In genomic region chr1:61428146-61428545, GRCh38 we compare ENCODE assay signal across 22 cellular contexts.
DNase-seq lines count a peak whose midpoint lies in the region; ATAC-seq and TF ChIP-seq lines count a peak whose summit lies in the region.
"Had no signal": no experiment of that assay in that cellular context is flagged by ENCODE, and none has a peak within 500 bp of the region (broad histone marks: within the 10 kb centered on the region; RNA-seq: fewer than 3 reads in every experiment).

No MANE protein-coding gene starts in this region.

- no peak overlapping the region for H3K4me3 ChIP-seq in right atrium auricular region
- no peak overlapping the region for H3K4me3 ChIP-seq in SK-N-MC
- H3K4me3 ChIP-seq in foreskin fibroblast (ENCODE audit: low read depth in 1 of 2, low read length in 2 of 2), result no peak overlapping the region
- no peak overlapping the region for H3K4me3 ChIP-seq in osteoblast (ENCODE audit: insufficient read depth, low read length)
- H3K4me3 ChIP-seq: GM12878, GM23338 had no signal

- no peaks in the 10 kb centered on the region for H4K20me1 ChIP-seq in osteoblast (ENCODE audit: insufficient read depth, low read length)

- no peak overlapping the region for H3K4me2 ChIP-seq in osteoblast (ENCODE audit: insufficient read depth, low read length)
- H3K4me2 ChIP-seq: GM23338 had no signal

- no peak for DNase-seq in right atrium auricular region (ENCODE audit: low spot score)
- no peak for DNase-seq in left ventricle myocardium superior
- DNase-seq in SK-N-MC (ENCODE audit: low read depth, low spot score), result no peak
- peak; percentile 12 to 68 for DNase-seq in foreskin fibroblast
- DNase-seq in midbrain (lab: John Stamatoyannopoulos, UW), result no peak
- DNase-seq in osteoblast (ENCODE audit: insufficient read length, low spot score, missing footprints), result no peak
- DNase-seq in KBM-7, result no peak
- DNase-seq: DND-41, GDM1, HCEC 1CT, NCI-H1105 treated with DMSO at 0.1 percent for 48 hours, NCI-H1694, NCI-H2081 treated with DMSO at 0.1 percent for 48 hours, NCI-H2227 treated with DMSO at 0.1 percent for 48 hours, NCI-H510A treated with DMSO at 0.1 percent for 48 hours, NCI-H774, OCI-M1, Right ventricle myocardium superior had no signal

- in situ Hi-C loops in KBM-7 (cut with MboI; ENCODE audit: low pct_unique_long_range_greater_than_20kb, low sequenced_read_pairs), result no loop called here

- H3K27ac ChIP-seq in right atrium auricular region (peak overlapping the region; percentile 62 to 72), SK-N-MC (peak overlapping the region; percentile 7; the same call in 1 of the 2 replicates), osteoblast (ENCODE audit: low read depth, low read length) (no peak overlapping the region)
- H3K27ac ChIP-seq: C4-2B had no signal

- no peak for TF ChIP-seq CTCF in right atrium auricular region (IDR thresholded peaks at IDR 0.05)
- TF ChIP-seq CTCF in foreskin fibroblast (IDR thresholded peaks at IDR 0.05; ENCODE audit: low read depth, low read length), result no peak
- TF ChIP-seq CTCF in osteoblast (IDR thresholded peaks at IDR 0.05; ENCODE audit: extremely low read depth, low read depth, low read length), result no peak

- no peak overlapping the region for H2AFZ ChIP-seq in osteoblast (ENCODE audit: low read length)
- H2AFZ ChIP-seq: GM23338 had no signal

- ATAC-seq in left ventricle myocardium superior, result no peak
- ATAC-seq: GM12878, GM23338, SK-N-SH treated with all-trans-retinoic acid at 6 μM for 48 hours had no signal

- no peaks in the 10 kb centered on the region for H3K9me3 ChIP-seq in right atrium auricular region
- no peaks in the 10 kb centered on the region for H3K9me3 ChIP-seq in SK-N-MC (ENCODE audit: low read depth, low read length)
- no peaks in the 10 kb centered on the region for H3K9me3 ChIP-seq in osteoblast (ENCODE audit: low read depth, low read length)

- H3K9ac ChIP-seq in SK-N-MC (ENCODE audit: insufficient read length), result no peak overlapping the region

- H3K36me3 ChIP-seq in right atrium auricular region, result no peaks in the 10 kb centered on the region
- H3K36me3 ChIP-seq in SK-N-MC (ENCODE audit: insufficient read depth, low read length), result no peaks in the 10 kb centered on the region
- no peaks in the 10 kb centered on the region for H3K36me3 ChIP-seq in osteoblast (ENCODE audit: insufficient read depth, low read length)

- peaks cover 0 to 62% of the 10 kb centered on the region in 2 donors for H3K4me1 ChIP-seq in right atrium auricular region
- no peaks in the 10 kb centered on the region for H3K4me1 ChIP-seq in osteoblast (ENCODE audit: insufficient read depth, low read length)

- intact Hi-C loops in left ventricle myocardium superior (cut with micrococcal nuclease), result no loop called here

- no peaks in the 10 kb centered on the region for H3K79me2 ChIP-seq in osteoblast (ENCODE audit: insufficient read depth, low read length)

- H3K27me3 ChIP-seq in right atrium auricular region, result no peaks in the 10 kb centered on the region
- H3K27me3 ChIP-seq in osteoblast (ENCODE audit: insufficient read depth, low read length), result no peaks in the 10 kb centered on the region

Comparison
In these comparisons a context has a peak if more than half of its experiments do, and no peak if none do; other contexts are left out.
1. DNase-seq: peak in foreskin fibroblast (2 of 2); none in right atrium auricular region (single experiment), left ventricle myocardium superior (single experiment), SK-N-MC (single experiment), midbrain (single experiment), osteoblast (single experiment) and KBM-7 (single experiment).